Comparison of ENCODE assay signal across 8 cellular contexts in genomic region chr10:24383681-24384106, GRCh38.
DNase-seq lines count a peak whose midpoint lies in the region; ATAC-seq lines count a peak whose summit lies in the region.

No MANE protein-coding gene starts in this region.

- peak overlapping the region; percentile 59 to 78 for H3K4me3 Mint-ChIP-seq in activated T-cell treated with anti-CD3 and anti-CD28 coated beads, Interleukin-2, amount 50 U/mL, for 72 hours

- peak in 10 of 14 donors; percentile 5 to 81 (median 30) for DNase-seq in C1 segment of cervical spinal cord (lab: John Stamatoyannopoulos, UW)
- DNase-seq in NCI-H1105 (lab: John Stamatoyannopoulos, UW): peak; percentile 39
- peak; percentile 64 to 70 for DNase-seq in activated T-cell treated with anti-CD3 and anti-CD28 coated beads, Interleukin-2, amount 50 U/mL, for 72 hours
- DNase-seq in cardiac septum (ENCODE audit: low spot score): peak; percentile 91
- DNase-seq in renal cortical epithelial cell (ENCODE audit: low read depth): peak; percentile 97
- DNase-seq in T-helper 9 cell: no peak

- peak overlapping the region; percentile 89 for H3K27ac Mint-ChIP-seq in activated T-cell treated with anti-CD3 and anti-CD28 coated beads, Interleukin-2, amount 50 U/mL, for 72 hours

- peaks cover 0 to 3% of the 10 kb centered on the region in 2 donors for H3K9me3 Mint-ChIP-seq in activated T-cell treated with anti-CD3 and anti-CD28 coated beads, Interleukin-2, amount 50 U/mL, for 72 hours

- H3K36me3 Mint-ChIP-seq in activated T-cell treated with anti-CD3 and anti-CD28 coated beads, Interleukin-2, amount 50 U/mL, for 72 hours (ENCODE audit: insufficient read depth in 2 of 2): no peaks in the 10 kb centered on the region

- H3K27me3 Mint-ChIP-seq in activated T-cell treated with anti-CD3 and anti-CD28 coated beads, Interleukin-2, amount 50 U/mL, for 72 hours (ENCODE audit: low read depth): peaks cover 28% of the 10 kb centered on the region

- intact Hi-C loops in cardiac septum (cut with DNase I): no loop called here

- ATAC-seq in GM18508 (IDR thresholded peaks at IDR 0.05; ENCODE audit: insufficient read depth, unreplicated experiment) (peak; percentile 85), HG02840 (IDR thresholded peaks at IDR 0.05; ENCODE audit: low FRiP score, unreplicated experiment) (peak; percentile 90)
- ATAC-seq in activated T-cell treated with anti-CD3 and anti-CD28 coated beads, Interleukin-2, amount 50 U/mL, for 72 hours (replicated peaks in 1 of 2): peak; percentile 74 to 76

- peaks cover 32% of the 10 kb centered on the region for H3K4me1 Mint-ChIP-seq in activated T-cell treated with anti-CD3 and anti-CD28 coated beads, Interleukin-2, amount 50 U/mL, for 72 hours (ENCODE audit: low read depth)
